ENCODE assay signal across 10 cellular contexts in the genomic region with DNA sequence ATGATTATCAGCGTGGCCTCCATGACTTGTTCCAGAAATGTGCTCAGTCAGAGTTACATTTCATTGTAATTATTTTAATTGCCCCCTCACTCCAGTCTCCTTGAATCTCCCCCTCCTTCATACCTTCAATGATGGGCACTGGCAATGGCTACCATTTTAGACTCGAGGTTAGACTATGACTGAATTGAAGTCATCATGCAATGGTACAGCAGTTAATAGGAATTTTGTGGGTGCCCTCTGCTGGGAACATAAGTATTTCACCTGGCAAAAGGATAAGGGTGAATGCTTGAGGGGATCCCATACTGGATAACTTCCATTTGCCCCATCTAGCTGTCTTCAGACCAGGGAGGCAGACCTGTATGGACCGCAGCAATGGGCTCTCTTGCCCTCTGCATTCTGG. TPM values are rescaled to one million over a fixed set of nuclear protein-coding genes. Genes with fewer than 3 reads are reported as not detected.
A peak's percentile ranks its signal among the peaks of the same experiment; 100 is the strongest.
DNase-seq lines count a peak whose midpoint lies in the region; ATAC-seq and TF ChIP-seq lines count a peak whose summit lies in the region.
"Had no signal": no experiment of that assay in that cellular context is flagged by ENCODE, and none has a peak within 500 bp of the region (broad histone marks: within the 10 kb centered on the region; RNA-seq: fewer than 3 reads in every experiment).

No MANE protein-coding gene starts in this region.

- TF ChIP-seq POLR2A in heart left ventricle (IDR thresholded peaks at IDR 0.05) = no peak

- CTCF ChIA-PET in AG04450 (lab: Charles Lee) = interaction anchor here (1.5 kb wide), 1 partner anchor 9 kb away, joined by 3 read pairs; no protein-coding TSS in a partner anchor

- 73 to 76% (median 75%) methylated on average over 3 of the region's 3 CpGs for WGBS in heart left ventricle, 4 donors

- H3K9me3 ChIP-seq in AG04450 (ENCODE audit: control insufficient read depth, insufficient read depth, low read length) (no peaks in the 10 kb centered on the region), heart left ventricle (peaks cover 0 to 4% (median 0%) of the 10 kb centered on the region in 12 donors), MM.1S (replicated peaks; ENCODE audit: insufficient read depth, low read length) (no peaks in the 10 kb centered on the region)
- H3K9me3 ChIP-seq: thoracic aorta had no signal

- POLR2A ChIA-PET in AG04450 (lab: Yijun Ruan, JAX) = no interaction called here

- no peaks in the 10 kb centered on the region for H3K36me3 Mint-ChIP-seq in GM23338 (ENCODE audit: low read depth)
- H3K36me3 Mint-ChIP-seq in stimulated activated effector memory CD8-positive, alpha-beta T cell treated with anti-CD3 and anti-CD28 coated beads, Interleukin-12 subunit alpha, Interleukin-12 subunit beta, amount 100 ng/mL, for 72 hours = no peaks in the 10 kb centered on the region

- ATAC-seq in GM23338 (no peak; the same call in 2 of the 3 replicates), heart left ventricle (peak in 1 of 4 donors; percentile 47), GM19455 (IDR thresholded peaks at IDR 0.05; ENCODE audit: unreplicated experiment) (no peak), GM19328 (IDR thresholded peaks at IDR 0.05; ENCODE audit: unreplicated experiment) (no peak)
- no peak for ATAC-seq in stimulated activated effector memory CD8-positive, alpha-beta T cell treated with anti-CD3 and anti-CD28 coated beads, Interleukin-12 subunit alpha, Interleukin-12 subunit beta, amount 100 ng/mL, for 72 hours
- ATAC-seq: activated CD4-positive, CD25-positive, alpha-beta regulatory T cell treated with anti-CD3 and anti-CD28 coated beads, Interleukin-2, amount 50 U/mL, for 24 hours had no signal

- H3K27ac ChIP-seq in AG04450 (ENCODE audit: low read depth, low read length) (no peak overlapping the region), GM23338 (ENCODE audit: low read depth) (no peak overlapping the region), heart left ventricle (no peak overlapping the region), MM.1S (ENCODE audit: low read length) (no peak overlapping the region)
- H3K27ac ChIP-seq: thoracic aorta had no signal

- H3K27me3 ChIP-seq in AG04450 (ENCODE audit: control insufficient read depth, insufficient read depth, low read length) (no peaks in the 10 kb centered on the region), GM23338 (ENCODE audit: insufficient read depth) (no peaks in the 10 kb centered on the region), heart left ventricle (no peaks in the 10 kb centered on the region), MM.1S (replicated peaks; ENCODE audit: insufficient read depth, low read length) (no peaks in the 10 kb centered on the region)

- H2AFZ ChIP-seq in GM23338 (peak overlapping the region; percentile 89), MM.1S (ENCODE audit: low read length) (no peak overlapping the region)

- 0 out of 2 replicates have a peak, but pooled peaks cover 4% of the 10 kb centered on the region for H3K4me1 ChIP-seq in GM23338 (ENCODE audit: insufficient read depth)
- no peaks in the 10 kb centered on the region for H3K4me1 ChIP-seq in heart left ventricle
- H3K4me1 ChIP-seq in MM.1S (ENCODE audit: low read length) = no peaks in the 10 kb centered on the region

- H3K79me2 ChIP-seq in GM23338 (replicated peaks; ENCODE audit: insufficient read depth) = no peaks in the 10 kb centered on the region
- H3K79me2 ChIP-seq in MM.1S (ENCODE audit: low read length) = no peaks in the 10 kb centered on the region

- TF ChIP-seq CTCF in AG04450 (IDR thresholded peaks at IDR 0.05; ENCODE audit: low read depth, low read length) (peak; percentile 30), GM23338 (conservative IDR thresholded peaks at IDR 0.05; ENCODE audit: low read depth in 2 of 2) (peak; percentile 25 to 55; a peak in 3 of 4 replicates), WI38 (IDR thresholded peaks at IDR 0.05; ENCODE audit: low read depth, low read length) (0 out of 2 replicates have a peak, but pooled peaks have one; percentile 9), heart left ventricle (IDR thresholded peaks at IDR 0.05) (peak in 7 of 12 donors; percentile 14 to 49 (median 31)), MM.1S (IDR thresholded peaks at IDR 0.05; ENCODE audit: low read length) (no peak)

- H3K9me2 ChIP-seq in GM23338 (ENCODE audit: insufficient read depth) (peaks cover 14% of the 10 kb centered on the region; the same call in 1 of the 2 replicates), MM.1S (replicated peaks; ENCODE audit: insufficient read depth, low read length) (no peaks in the 10 kb centered on the region)

- H3K4me1 Mint-ChIP-seq in GM23338 = peaks cover 9% of the 10 kb centered on the region; the same call in 2 of the 3 replicates
- H3K4me1 Mint-ChIP-seq in stimulated activated effector memory CD8-positive, alpha-beta T cell treated with anti-CD3 and anti-CD28 coated beads, Interleukin-12 subunit alpha, Interleukin-12 subunit beta, amount 100 ng/mL, for 72 hours = peaks cover 16% of the 10 kb centered on the region

- H3K27me3 Mint-ChIP-seq in GM23338 (ENCODE audit: insufficient read depth, low read depth, poor library complexity) = peaks cover 6% of the 10 kb centered on the region

- DNase-seq in AG04450 (ENCODE audit: low read depth, low spot score) = no peak
- DNase-seq in GM23338 (ENCODE audit: low spot score) = peak; percentile 24
- DNase-seq in heart left ventricle = no peak
- DNase-seq in stimulated activated effector memory CD8-positive, alpha-beta T cell treated with anti-CD3 and anti-CD28 coated beads, Interleukin-12 subunit alpha, Interleukin-12 subunit beta, amount 100 ng/mL, for 72 hours (ENCODE audit: low spot score in 2 of 2) = no peak
- no peak for DNase-seq in MM.1S

- H3F3A ChIP-seq in GM23338 (replicated peaks; ENCODE audit: low read depth) (no peaks in the 10 kb centered on the region), MM.1S (ENCODE audit: insufficient read depth, low read length) (no peaks in the 10 kb centered on the region)

- H3K4me2 ChIP-seq in GM23338 (no peak overlapping the region), MM.1S (ENCODE audit: low read depth, low read length) (no peak overlapping the region)

- no peak overlapping the region for H3K27ac Mint-ChIP-seq in GM23338
- no peak overlapping the region for H3K27ac Mint-ChIP-seq in stimulated activated effector memory CD8-positive, alpha-beta T cell treated with anti-CD3 and anti-CD28 coated beads, Interleukin-12 subunit alpha, Interleukin-12 subunit beta, amount 100 ng/mL, for 72 hours

- H3K4me3 Mint-ChIP-seq in GM23338 = no peak overlapping the region
- no peak overlapping the region for H3K4me3 Mint-ChIP-seq in stimulated activated effector memory CD8-positive, alpha-beta T cell treated with anti-CD3 and anti-CD28 coated beads, Interleukin-12 subunit alpha, Interleukin-12 subunit beta, amount 100 ng/mL, for 72 hours

- H3K9me3 Mint-ChIP-seq in GM23338 = no peaks in the 10 kb centered on the region
- H3K9me3 Mint-ChIP-seq in stimulated activated effector memory CD8-positive, alpha-beta T cell treated with anti-CD3 and anti-CD28 coated beads, Interleukin-12 subunit alpha, Interleukin-12 subunit beta, amount 100 ng/mL, for 72 hours = no peaks in the 10 kb centered on the region

- intact Hi-C loops in heart left ventricle (cut with DNase I) = loop anchor here in 7 of 10 donors (2.0 to 10.0 kb wide), 3 partner anchors 217 to 219 kb away; no protein-coding TSS in a partner anchor

- H3K4me3 ChIP-seq in AG04450 (ENCODE audit: low read depth, low read length) (no peak overlapping the region), GM23338 (no peak overlapping the region), WI38 (ENCODE audit: low read depth, low read length) (no peak overlapping the region), heart left ventricle (no peak overlapping the region), MM.1S (ENCODE audit: low read length) (no peak overlapping the region)
- H3K4me3 ChIP-seq: thoracic aorta had no signal

- H4K20me1 ChIP-seq in GM23338 (replicated peaks; ENCODE audit: insufficient read depth) (no peaks in the 10 kb centered on the region), MM.1S (ENCODE audit: insufficient read depth, low read length) (no peaks in the 10 kb centered on the region)

- H3K9ac ChIP-seq in MM.1S (ENCODE audit: low read length) = no peak overlapping the region

- H3K36me3 ChIP-seq in GM23338 (ENCODE audit: insufficient read depth) (no peaks in the 10 kb centered on the region), heart left ventricle (no peaks in the 10 kb centered on the region), MM.1S (replicated peaks; ENCODE audit: insufficient read depth, low read length) (no peaks in the 10 kb centered on the region)
- H3K36me3 ChIP-seq: thoracic aorta had no signal

TF ChIP-seq in GM23338, 12 proteins besides CTCF, POLR2A, EP300 and RAD21 (continues in another document):
- TF ChIP-seq EZH2phosphoT487 (IDR thresholded peaks at IDR 0.05; ENCODE audit: unreplicated experiment) (no peak), CREB1 (CRISPR knock-in tag; IDR thresholded peaks at IDR 0.05; ENCODE audit: low read depth) (no peak), ZNF331 (CRISPR knock-in tag; IDR thresholded peaks at IDR 0.05; ENCODE audit: low read depth) (no peak), STAT1 (IDR thresholded peaks at IDR 0.05; ENCODE audit: unreplicated experiment) (no peak), NANOG (IDR thresholded peaks at IDR 0.05; ENCODE audit: borderline replicate concordance) (no peak), POLR2AphosphoS5 (IDR thresholded peaks at IDR 0.05; ENCODE audit: low read depth) (no peak)

RNA-seq across cellular contexts. Expression of a gene that starts 32.2 kb away (rescaled TPM):
- 14.4 and 18.0 TPM in 2 replicates for polyA plus RNA-seq in AG04450 (2011; rRNA removed)
- polyA minus RNA-seq in AG04450 (2011; rRNA and poly(A)+ RNA removed) = 7.3 and 13.8 TPM in 2 replicates
- 32.5 and 39.3 TPM in 2 replicates for total RNA-seq in GM23338 (2014; rRNA removed; shearing (Covaris generic))
- polyA plus RNA-seq in GM23338 (2016; fragmentation: Nextera tagmentation; extraction: Ambion mirVana) = 16.9 and 18.4 TPM in 2 replicates
- total RNA-seq in heart left ventricle = 10 to 100 TPM; 13.2 to 29.2 (median 20.8) TPM
- 10 to 100 TPM in 1 of 2 donors, 1 to 10 TPM in 1; 5.1 to 35.4 TPM for polyA plus RNA-seq in heart left ventricle

RNA-seq across cellular contexts. Expression of a gene that starts 47.5 kb away (rescaled TPM):
- polyA plus RNA-seq in AG04450 (2011; rRNA removed) (1,747 and 1,942 TPM in 2 replicates), GM23338 (2016; fragmentation: Nextera tagmentation; extraction: Ambion mirVana) (1,343 and 1,538 TPM in 2 replicates), heart left ventricle (1,000 to 10,000 TPM in 1 of 2 donors, 100 to 1,000 TPM in 1; 459 to 1,593 TPM)
- polyA minus RNA-seq in AG04450 (2011; rRNA and poly(A)+ RNA removed) = 63.3 and 118 TPM in 2 replicates
- total RNA-seq in GM23338 (2014; rRNA removed; shearing (Covaris generic)) = 1,037 and 1,529 TPM in 2 replicates
- total RNA-seq in heart left ventricle = 100 to 1,000 TPM; 292 to 825 (median 609) TPM
